8 cellular contexts compared by ENCODE assay signal in the genomic region with DNA sequence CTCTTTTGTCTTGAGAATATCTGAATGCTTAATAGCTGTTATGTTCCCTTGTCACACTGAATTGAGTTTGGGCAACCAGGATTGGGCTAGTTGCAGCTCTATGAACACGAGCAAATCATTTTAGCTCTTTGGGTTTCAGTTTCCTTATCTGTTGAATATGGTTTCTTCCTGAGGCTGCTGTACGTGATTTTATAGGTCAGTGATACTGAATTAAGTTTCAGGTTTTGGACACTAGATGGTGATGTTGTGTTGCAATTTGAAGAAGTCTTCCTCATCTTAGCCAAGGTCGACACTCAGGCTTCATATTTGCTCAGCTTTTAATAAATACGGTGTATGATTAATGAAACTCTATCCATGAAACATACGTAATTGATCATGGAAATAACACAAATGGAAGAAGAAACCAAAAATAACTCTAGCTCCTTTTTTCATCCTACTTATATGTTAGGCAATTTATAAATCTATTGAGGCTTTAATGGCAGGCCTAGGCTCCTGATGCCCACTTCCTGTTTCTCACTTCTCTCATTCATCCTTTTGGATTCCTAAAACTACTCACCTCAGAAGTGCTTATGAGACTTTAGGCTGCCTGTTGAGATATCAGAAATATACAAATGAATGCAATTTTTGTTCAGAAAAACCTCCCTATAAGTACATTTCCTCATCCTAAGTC.
DNase-seq lines count a peak whose midpoint lies in the region; ATAC-seq and TF ChIP-seq lines count a peak whose summit lies in the region.

No MANE protein-coding gene starts in this region.

- H3K9me2 ChIP-seq in neural cell (ENCODE audit: insufficient read depth, low read length): no peaks in the 10 kb centered on the region

- TF ChIP-seq POLR2A in erythroblast (IDR thresholded peaks at IDR 0.05; ENCODE audit: low read length): no peak

- ATAC-seq in GM18498 (IDR thresholded peaks at IDR 0.05; ENCODE audit: unreplicated experiment) (peak; percentile 94), HG02678 (IDR thresholded peaks at IDR 0.05; ENCODE audit: unreplicated experiment) (peak; percentile 94)

- peak; percentile 45 for DNase-seq in AG10803 (ENCODE audit: low read depth)
- DNase-seq in NAMALWA (ENCODE audit: low spot score): peak; percentile 94
- peak; percentile 77 for DNase-seq in SHP77 treated with DMSO at 0.1 percent for 48 hours (lab: John Stamatoyannopoulos, UW)
- peak; percentile 37 to 65 for DNase-seq in erythroblast (lab: John Stamatoyannopoulos, UW)
- DNase-seq in mucosa of gallbladder (ENCODE audit: low spot score): no peak

- no peaks in the 10 kb centered on the region for H3F3A ChIP-seq in neural cell (ENCODE audit: insufficient read depth, low read length, poor library complexity, severe bottlenecking)

- H3K4me2 ChIP-seq in neural cell (ENCODE audit: low read length): no peak overlapping the region

- H3K9me3 ChIP-seq in neural cell (ENCODE audit: low read length): no peaks in the 10 kb centered on the region

- no peaks in the 10 kb centered on the region for H4K20me1 ChIP-seq in neural cell (ENCODE audit: insufficient read depth)

- no peak overlapping the region for H3K9ac ChIP-seq in neural cell (ENCODE audit: low read length)

- TF ChIP-seq RAD21 in neural cell (conservative IDR thresholded peaks at IDR 0.05): peak; percentile 81

- H2AFZ ChIP-seq in neural cell (ENCODE audit: low read depth, low read length): no peak overlapping the region

- TF ChIP-seq EP300 in neural cell (conservative IDR thresholded peaks at IDR 0.05; ENCODE audit: poor library complexity, severe bottlenecking): no peak

- no peaks in the 10 kb centered on the region for H3K79me2 ChIP-seq in neural cell (replicated peaks; ENCODE audit: insufficient read depth, low read length)

- H3K27ac ChIP-seq in neural cell (ENCODE audit: low read length): no peak overlapping the region

- TF ChIP-seq CTCF in AG10803 (conservative IDR thresholded peaks at IDR 0.05; ENCODE audit: low read length) (peak; percentile 51), neural cell (IDR thresholded peaks at IDR 0.05; ENCODE audit: poor library complexity, severe bottlenecking) (peak; percentile 72)

- no peaks in the 10 kb centered on the region for H3K27me3 ChIP-seq in neural cell (ENCODE audit: insufficient read depth, low read depth, low read length)

- no peak overlapping the region for H3K4me3 ChIP-seq in AG10803 (ENCODE audit: low read length)
- H3K4me3 ChIP-seq in neural cell (ENCODE audit: low read length): no peak overlapping the region

- no peaks in the 10 kb centered on the region for H3K36me3 ChIP-seq in neural cell (ENCODE audit: insufficient read depth, low read length)

TF ChIP-seq in neural cell, 6 proteins besides CTCF, POLR2A, EP300 and RAD21:
- TF ChIP-seq REST (IDR thresholded peaks at IDR 0.05; ENCODE audit: borderline replicate concordance) (no peak), POLR2AphosphoS5 (IDR thresholded peaks at IDR 0.05) (no peak), SMC3 (conservative IDR thresholded peaks at IDR 0.05; ENCODE audit: poor library complexity) (peak; percentile 69), TAF1 (IDR thresholded peaks at IDR 0.05; ENCODE audit: low read depth) (no peak), EZH2 (IDR thresholded peaks at IDR 0.05; ENCODE audit: borderline replicate concordance, insufficient read depth, low read length, poor library complexity, severe bottlenecking) (no peak)
TF ChIP-seq in neural cell: peak in this region for 1.
